ENCODE assay signal across 8 cellular contexts in genomic region chr2:180604077-180604476, GRCh38.
DNase-seq lines count a peak whose midpoint lies in the region; ATAC-seq and TF ChIP-seq lines count a peak whose summit lies in the region.

No MANE protein-coding gene starts in this region.

- H3K4me3 ChIP-seq in GM12865 (ENCODE audit: low read depth, low read length) = no peak overlapping the region

- DNase-seq in GM12865 (ENCODE audit: low read depth) = peak; percentile 31
- peak; percentile 25 for DNase-seq in RKO (ENCODE audit: low spot score)
- peak; percentile 35 for DNase-seq in kidney tubule cell (ENCODE audit: low spot score)
- no peak for DNase-seq in cortex of kidney (lab: John Stamatoyannopoulos, UW)
- no peak for DNase-seq in mesothelial cell of epicardium (ENCODE audit: low spot score in 2 of 2, unreplicated experiment in 2 of 2)
- no peak for DNase-seq in NCI-H2196 (lab: John Stamatoyannopoulos, UW; ENCODE audit: unreplicated experiment)
- no peak for DNase-seq in substantia nigra (lab: John Stamatoyannopoulos, UW)

- peaks cover 9% of the 10 kb centered on the region for H3K27me3 Mint-ChIP-seq in mesothelial cell of epicardium (ENCODE audit: low read depth)

- H3K4me3 Mint-ChIP-seq in mesothelial cell of epicardium = no peak overlapping the region

- peaks cover 25% of the 10 kb centered on the region for H3K4me1 Mint-ChIP-seq in mesothelial cell of epicardium

- ATAC-seq in HG02870 (IDR thresholded peaks at IDR 0.05; ENCODE audit: unreplicated experiment) = peak; percentile 63

- H3K27ac ChIP-seq in substantia nigra (ENCODE audit: low read depth, low read length, poor library complexity, severe bottlenecking) = no peak overlapping the region

- no peak overlapping the region for H3K27ac Mint-ChIP-seq in mesothelial cell of epicardium

- H3K9me3 Mint-ChIP-seq in mesothelial cell of epicardium = no peaks in the 10 kb centered on the region

- H3K36me3 Mint-ChIP-seq in mesothelial cell of epicardium = no peaks in the 10 kb centered on the region

- TF ChIP-seq CTCF in GM12865 (IDR thresholded peaks at IDR 0.05; ENCODE audit: insufficient read depth, low read depth, low read length, missing control alignments) (peak; percentile 40), mesothelial cell of epicardium (IDR thresholded peaks at IDR 0.05; ENCODE audit: unreplicated experiment) (no peak)

Comparison
In these comparisons a context has a peak if more than half of its experiments do, and no peak if none do; other contexts are left out.
1. DNase-seq: peak in GM12865 (single experiment), RKO (single experiment) and kidney tubule cell (single experiment); none in cortex of kidney (single experiment), mesothelial cell of epicardium (0 of 2), NCI-H2196 (single experiment) and substantia nigra (0 of 49).